Comparison of ENCODE assay signal across 12 cellular contexts in genomic region chr3:112357888-112358287, GRCh38. TPM values are rescaled to one million over a fixed set of nuclear protein-coding genes. Genes with fewer than 3 reads are reported as not detected.
DNase-seq lines count a peak whose midpoint lies in the region; ATAC-seq, FAIRE-seq and TF ChIP-seq lines count a peak whose summit lies in the region.
"Had no signal": no experiment of that assay in that cellular context is flagged by ENCODE, and none has a peak within 500 bp of the region (broad histone marks: within the 10 kb centered on the region; RNA-seq: fewer than 3 reads in every experiment).

No MANE protein-coding gene starts in this region.

- no peaks in the 10 kb centered on the region for H3K27me3 Mint-ChIP-seq in activated B cell treated with CpG ODN at 0.5 μM for 24 hours

- peak overlapping the region; percentile 58 for H3K4me3 Mint-ChIP-seq in activated B cell treated with CpG ODN at 0.5 μM for 24 hours

- 79 to 82% (median 81%) methylated on average over 6 of the region's 6 CpGs for WGBS in psoas muscle, 3 donors

- peaks cover 27% of the 10 kb centered on the region for H3K4me1 Mint-ChIP-seq in activated B cell treated with CpG ODN at 0.5 μM for 24 hours

- H3K36me3 ChIP-seq in bronchial epithelial cell (ENCODE audit: control insufficient read depth, insufficient read depth, low read length), result no peaks in the 10 kb centered on the region
- no peaks in the 10 kb centered on the region for H3K36me3 ChIP-seq in psoas muscle (ENCODE audit: insufficient read depth in 1 of 2, low read depth in 1 of 2)
- H3K36me3 ChIP-seq: vagina had no signal

- DNase-seq in activated B cell treated with CpG ODN at 0.5 μM for 24 hours (no peak), bronchial epithelial cell (ENCODE audit: low read depth) (no peak), psoas muscle (no peak), H4 (ENCODE audit: low spot score) (no peak), G401 (ENCODE audit: low spot score) (no peak), NCI-H2196 (lab: John Stamatoyannopoulos, UW; ENCODE audit: unreplicated experiment) (no peak)
- DNase-seq: cortex of kidney, DMS53, NCI-H146 had no signal

- FAIRE-seq in bronchial epithelial cell (lab: Jason Lieb, UNC), result peak; percentile 64

- POLR2A ChIA-PET in activated B cell treated with CpG ODN at 0.5 μM for 24 hours (lab: Charles Lee), result interaction anchor here (0.6 to 2.9 kb wide), 2 partner anchors 25 to 120 kb away, joined by 4 to 11 read pairs; partner anchors contain the start of gene CD200

- no peak for TF ChIP-seq CTCF in activated B cell treated with CpG ODN at 0.5 μM for 24 hours (IDR thresholded peaks at IDR 0.05)
- no peak for TF ChIP-seq CTCF in bronchial epithelial cell (IDR thresholded peaks at IDR 0.05; ENCODE audit: insufficient read depth, low read length, severe bottlenecking)
- no peak for TF ChIP-seq CTCF in psoas muscle (IDR thresholded peaks at IDR 0.05)

- intact Hi-C loops in activated B cell treated with CpG ODN at 0.5 μM for 24 hours (cut with micrococcal nuclease) (loop anchor here (2.0 kb wide), 1 partner anchor 13 kb away; no protein-coding TSS in a partner anchor), psoas muscle (cut with DNase I) (no loop called here)

- no peaks in the 10 kb centered on the region for H3K9me3 Mint-ChIP-seq in activated B cell treated with CpG ODN at 0.5 μM for 24 hours

- H3K4me3 ChIP-seq in bronchial epithelial cell (ENCODE audit: low read depth, low read length), result no peak overlapping the region
- peak overlapping the region; percentile 46 for H3K4me3 ChIP-seq in psoas muscle
- H3K4me3 ChIP-seq: vagina had no signal

- in situ Hi-C loops in G401 (cut with HindIII; ENCODE audit: low sequenced_read_pairs), result no loop called here

- H3K27ac Mint-ChIP-seq in activated B cell treated with CpG ODN at 0.5 μM for 24 hours, result peak overlapping the region; percentile 82

- H3K27me3 ChIP-seq in bronchial epithelial cell (ENCODE audit: control insufficient read depth, insufficient read depth, low read length) (no peaks in the 10 kb centered on the region), psoas muscle (ENCODE audit: insufficient read depth in 3 of 3, low read length in 2 of 3) (no peaks in the 10 kb centered on the region)
- H3K27me3 ChIP-seq: vagina had no signal

- CTCF ChIA-PET in activated B cell treated with CpG ODN at 0.5 μM for 24 hours (lab: Charles Lee), result interaction anchor here (1.3 kb wide), 1 partner anchor 221 kb away, joined by 3 read pairs; no protein-coding TSS in a partner anchor

- peak overlapping the region; percentile 60 for H3K27ac ChIP-seq in psoas muscle
- H3K27ac ChIP-seq: vagina had no signal

- ATAC-seq in GM18868 (IDR thresholded peaks at IDR 0.05; ENCODE audit: unreplicated experiment), result peak; percentile 16
- peak; percentile 42 for ATAC-seq in activated B cell treated with CpG ODN at 0.5 μM for 24 hours (ENCODE audit: low read depth)
- no peak for ATAC-seq in psoas muscle
- ATAC-seq in GM21619 (IDR thresholded peaks at IDR 0.05; ENCODE audit: unreplicated experiment), result no peak

- peaks cover 48% of the 10 kb centered on the region for H3K36me3 Mint-ChIP-seq in activated B cell treated with CpG ODN at 0.5 μM for 24 hours (ENCODE audit: low read depth)

- H3K9me3 ChIP-seq in psoas muscle, result no peaks in the 10 kb centered on the region
- H3K9me3 ChIP-seq: vagina had no signal

- H3K4me1 ChIP-seq in psoas muscle, result no peaks in the 10 kb centered on the region
- H3K4me1 ChIP-seq: vagina had no signal

RNA-seq across cellular contexts. Expression of gene CD200, which starts 24.9 kb away (rescaled TPM):
- total RNA-seq in activated B cell treated with CpG ODN at 0.5 μM for 24 hours (19.0 and 19.4 TPM in 2 replicates), bronchial epithelial cell (0.13 and 0.53 TPM in 2 replicates), psoas muscle (1 to 10 TPM in 2 of 4 donors, under 1 TPM in 2; 0.59 to 1.5 (median 0.90) TPM)
- under 1 TPM; 0.67 to 0.75 (median 0.68) TPM for polyA plus RNA-seq in psoas muscle
- not detected in 2 replicates for total RNA-seq in H4 (2014; rRNA removed; shearing (Covaris generic))
- not detected in 2 replicates for total RNA-seq in G401 (2014; rRNA removed; shearing (Covaris generic))

Comparison
In these comparisons a context has a peak if more than half of its experiments do, and no peak if none do; other contexts are left out.
1. ATAC-seq: peak in GM18868 (single experiment) and activated B cell treated with CpG ODN at 0.5 μM for 24 hours (single experiment); none in psoas muscle (0 of 4) and GM21619 (single experiment).